8 cellular contexts compared by ENCODE assay signal in genomic region chr19:1408300-1409203, GRCh38. TPM values are rescaled to one million over a fixed set of nuclear protein-coding genes. Genes with fewer than 3 reads are reported as not detected.
DNase-seq lines count a peak whose midpoint lies in the region; ATAC-seq, FAIRE-seq and TF ChIP-seq lines count a peak whose summit lies in the region.

No MANE protein-coding gene starts in this region.

- peak overlapping the region; percentile 88 to 98 for H3K27ac Mint-ChIP-seq in activated naive CD4-positive, alpha-beta T cell treated with anti-CD3 and anti-CD28 coated beads, Interleukin-2, amount 50 U/mL, for 72 hours

- no peak for FAIRE-seq in RCC 7860 (lab: Jason Lieb, UNC)

- DNase-seq in NCI-H1092 treated with DMSO at 0.1 percent for 48 hours (lab: John Stamatoyannopoulos, UW) = peak; percentile 23
- DNase-seq in NCI-H1092 (lab: John Stamatoyannopoulos, UW) = no peak
- DNase-seq in RCC 7860 (ENCODE audit: low spot score) = peak; percentile 30
- peak; percentile 57 to 67 for DNase-seq in activated naive CD4-positive, alpha-beta T cell treated with anti-CD3 and anti-CD28 coated beads, Interleukin-2, amount 50 U/mL, for 72 hours (ENCODE audit: low spot score in 2 of 2)
- peak; percentile 77 for DNase-seq in left cardiac atrium
- DNase-seq in retinal pigment epithelial cell (ENCODE audit: low read depth) = no peak
- no peak for DNase-seq in amniotic stem cell (lab: John Stamatoyannopoulos, UW)
- no peak for DNase-seq in NCI-H446 treated with DMSO at 0.1 percent for 48 hours (lab: John Stamatoyannopoulos, UW)

- TF ChIP-seq CTCF in retinal pigment epithelial cell (conservative IDR thresholded peaks at IDR 0.05; ENCODE audit: low read depth, low read length) = no peak

- peak overlapping the region; percentile 76 for H3K4me3 ChIP-seq in retinal pigment epithelial cell (ENCODE audit: low read length)

- peaks cover 20 to 24% of the 10 kb centered on the region in 2 donors for H3K36me3 Mint-ChIP-seq in activated naive CD4-positive, alpha-beta T cell treated with anti-CD3 and anti-CD28 coated beads, Interleukin-2, amount 50 U/mL, for 72 hours

- intact Hi-C loops in left cardiac atrium (cut with DNase I) = loop anchor here in 1 of 2 donors (10.0 kb wide), 1 partner anchor 134 kb away; the partner anchor contains the start of gene FAM174C

- ATAC-seq in activated naive CD4-positive, alpha-beta T cell treated with anti-CD3 and anti-CD28 coated beads, Interleukin-2, amount 50 U/mL, for 72 hours = peak in 1 of 2 donors; percentile 9
- ATAC-seq in left cardiac atrium = peak; percentile 1 to 20

- H3K9me3 Mint-ChIP-seq in activated naive CD4-positive, alpha-beta T cell treated with anti-CD3 and anti-CD28 coated beads, Interleukin-2, amount 50 U/mL, for 72 hours = no peaks in the 10 kb centered on the region

RNA-seq across cellular contexts. Expression of gene DAZAP1, which starts 1.2 kb away (rescaled TPM):
- total RNA-seq in activated naive CD4-positive, alpha-beta T cell treated with anti-CD3 and anti-CD28 coated beads, Interleukin-2, amount 50 U/mL, for 72 hours = 100 to 1,000 TPM; 194 to 298 TPM
- total RNA-seq in left cardiac atrium = 10 to 100 TPM; 74.1 to 95.7 TPM

RNA-seq across cellular contexts. Expression of gene GAMT, which starts 7.2 kb away (rescaled TPM):
- 10 to 100 TPM in 1 of 2 donors, 1 to 10 TPM in 1; 4.2 to 30.2 TPM for total RNA-seq in activated naive CD4-positive, alpha-beta T cell treated with anti-CD3 and anti-CD28 coated beads, Interleukin-2, amount 50 U/mL, for 72 hours
- total RNA-seq in left cardiac atrium = 10 to 100 TPM; 36.0 to 48.1 TPM

RNA-seq across cellular contexts. Expression of gene NDUFS7, which starts 24.8 kb away (rescaled TPM):
- total RNA-seq in activated naive CD4-positive, alpha-beta T cell treated with anti-CD3 and anti-CD28 coated beads, Interleukin-2, amount 50 U/mL, for 72 hours = 100 to 1,000 TPM in 1 of 2 donors, 10 to 100 TPM in 1; 89.4 to 105 TPM
- total RNA-seq in left cardiac atrium = 100 to 1,000 TPM; 240 to 267 TPM

RNA-seq across cellular contexts. Expression of gene RPS15, which starts 29.6 kb away (rescaled TPM):
- 1,000 to 10,000 TPM; 1,495 to 1,747 TPM for total RNA-seq in activated naive CD4-positive, alpha-beta T cell treated with anti-CD3 and anti-CD28 coated beads, Interleukin-2, amount 50 U/mL, for 72 hours
- total RNA-seq in left cardiac atrium = 100 to 1,000 TPM; 714 to 737 TPM

RNA-seq across cellular contexts. Expression of gene APC2, which starts 41.4 kb away (rescaled TPM):
- under 1 TPM; 0.09 to 0.14 TPM for total RNA-seq in activated naive CD4-positive, alpha-beta T cell treated with anti-CD3 and anti-CD28 coated beads, Interleukin-2, amount 50 U/mL, for 72 hours
- total RNA-seq in left cardiac atrium = under 1 TPM; 0.18 to 0.21 TPM

Comparison
In these comparisons a context has a peak if more than half of its experiments do, and no peak if none do; other contexts are left out.
1. DNase-seq: peak in NCI-H1092 treated with DMSO at 0.1 percent for 48 hours (single experiment), RCC 7860 (single experiment), activated naive CD4-positive, alpha-beta T cell treated with anti-CD3 and anti-CD28 coated beads, Interleukin-2, amount 50 U/mL, for 72 hours (2 of 2) and left cardiac atrium (single experiment); none in NCI-H1092 (single experiment), retinal pigment epithelial cell (single experiment), amniotic stem cell (single experiment) and NCI-H446 treated with DMSO at 0.1 percent for 48 hours (single experiment).